In genomic region chr1:28078680-28079626, GRCh38 we compare ENCODE assay signal across 12 cellular contexts. TPM values are rescaled to one million over a fixed set of nuclear protein-coding genes. Genes with fewer than 3 reads are reported as not detected.
DNase-seq lines count a peak whose midpoint lies in the region; FAIRE-seq and TF ChIP-seq lines count a peak whose summit lies in the region.
"Had no signal": no experiment of that assay in that cellular context is flagged by ENCODE, and none has a peak within 500 bp of the region (broad histone marks: within the 10 kb centered on the region; RNA-seq: fewer than 3 reads in every experiment).

No MANE protein-coding gene starts in this region.

- H3K9me3 Mint-ChIP-seq in brain (no peaks in the 10 kb centered on the region), endodermal cell (no peaks in the 10 kb centered on the region)

- H3K4me3 Mint-ChIP-seq in brain, result peak overlapping the region in 1 of 5 experiments; percentile 64
- H3K4me3 Mint-ChIP-seq in endodermal cell, result no peak overlapping the region

- H3K9ac ChIP-seq in kidney (ENCODE audit: low read length in 2 of 2) (peak overlapping the region in 1 of 2 donors; percentile 21), endodermal cell (ENCODE audit: extremely low read depth, low read length, poor library complexity, severe bottlenecking) (no peak overlapping the region)

- 95% methylated on average over 8 of the region's 8 CpGs for whole genome bisulfite sequencing in thymus
- WGBS in endodermal cell (ENCODE audit: insufficient coverage in 1 of 2, insufficient read length in 1 of 2), 2 experiments, result 95 to 100% methylated on average over 4 to 8 of the region's 8 CpGs

- H3K27ac Mint-ChIP-seq in brain (peak overlapping the region in 4 of 5 experiments; percentile 62 to 86 (median 76)), endodermal cell (no peak overlapping the region)

- peaks cover 23% of the 10 kb centered on the region for H3K36me3 Mint-ChIP-seq in brain
- peaks cover 9% of the 10 kb centered on the region for H3K36me3 Mint-ChIP-seq in endodermal cell (ENCODE audit: low read depth)

- H3K27me3 ChIP-seq in thymus (ENCODE audit: control insufficient read depth, insufficient read depth), result no peaks in the 10 kb centered on the region
- H3K27me3 ChIP-seq in endodermal cell (ENCODE audit: control insufficient read depth, insufficient read depth, low read length, poor library complexity, severe bottlenecking), result no peaks in the 10 kb centered on the region

- peak overlapping the region; percentile 78 to 92 for H3K27ac ChIP-seq in kidney (ENCODE audit: low read depth in 2 of 2, low read length in 2 of 2)
- H3K27ac ChIP-seq in thymus (ENCODE audit: low read depth), result peak overlapping the region; percentile 5
- no peak overlapping the region for H3K27ac ChIP-seq in endodermal cell (ENCODE audit: low read depth, low read length)

- H3K4me1 Mint-ChIP-seq in brain, result peaks cover 52% of the 10 kb centered on the region
- H3K4me1 Mint-ChIP-seq in endodermal cell, result peaks cover 2% of the 10 kb centered on the region

- H3K4me1 ChIP-seq in kidney (ENCODE audit: control insufficient read depth in 1 of 2, insufficient read depth in 1 of 2, low read depth in 1 of 2, low read length in 2 of 2) (peaks cover 14 to 31% of the 10 kb centered on the region in 2 donors), thymus (ENCODE audit: control insufficient read depth, insufficient read depth, low read length) (no peaks in the 10 kb centered on the region), endodermal cell (ENCODE audit: control insufficient read depth, insufficient read depth, low read length) (no peaks in the 10 kb centered on the region)

- H3K4me3 ChIP-seq in kidney (ENCODE audit: low read length in 2 of 2), result peak overlapping the region in 1 of 2 donors; percentile 39
- H3K4me3 ChIP-seq in thymus (ENCODE audit: low read length), result no peak overlapping the region
- no peak overlapping the region for H3K4me3 ChIP-seq in endodermal cell (ENCODE audit: low read length)

- intact Hi-C loops in kidney (cut with DNase I), result no loop called here

- peak; percentile 73 for FAIRE-seq in kidney (lab: Jason Lieb, UNC)

- TF ChIP-seq CTCF in brain (conservative IDR thresholded peaks at IDR 0.05), result no peak
- TF ChIP-seq CTCF in kidney (IDR thresholded peaks at IDR 0.05; ENCODE audit: borderline replicate concordance, extremely low read depth, insufficient read depth), result no peak
- no peak for TF ChIP-seq CTCF in endodermal cell (conservative IDR thresholded peaks at IDR 0.05)

- H3K27me3 Mint-ChIP-seq in brain, result no peaks in the 10 kb centered on the region
- no peaks in the 10 kb centered on the region for H3K27me3 Mint-ChIP-seq in endodermal cell (ENCODE audit: insufficient read depth)

- H3K9me3 ChIP-seq in kidney (ENCODE audit: control insufficient read depth in 1 of 2, low read length in 2 of 2) (no peaks in the 10 kb centered on the region), thymus (ENCODE audit: control insufficient read depth) (no peaks in the 10 kb centered on the region), endodermal cell (ENCODE audit: control insufficient read depth, low read length) (no peaks in the 10 kb centered on the region)

- DNase-seq in LHCN-M2 (ENCODE audit: low read depth) (peak; percentile 22), kidney (no peak), NOMO-1 (lab: John Stamatoyannopoulos, UW; ENCODE audit: unreplicated experiment in 2 of 2) (no peak), NCI-H446 treated with DMSO at 0.1 percent for 48 hours (lab: John Stamatoyannopoulos, UW) (no peak), endodermal cell (no peak)
- DNase-seq: activated CD8-positive, alpha-beta memory T cell treated with anti-CD3 and anti-CD28 coated beads, Interleukin-2, amount 50 U/mL, for 48 hours; effector memory CD4-positive, alpha-beta T cell; mesendoderm; NCI-H1092 treated with DMSO at 0.1 percent for 48 hours; T-helper 1 cell had no signal

- no peaks in the 10 kb centered on the region for H3K36me3 ChIP-seq in kidney (ENCODE audit: control insufficient read depth in 1 of 2, insufficient read depth in 2 of 2, low read length in 2 of 2)
- peaks cover 7% of the 10 kb centered on the region for H3K36me3 ChIP-seq in thymus (ENCODE audit: control insufficient read depth, insufficient read depth)
- peaks cover 16% of the 10 kb centered on the region for H3K36me3 ChIP-seq in endodermal cell (ENCODE audit: control insufficient read depth, insufficient read depth, low read length)

RNA-seq across cellular contexts. Expression of gene EYA3, which starts 9.5 kb away (rescaled TPM):
- total RNA-seq in LHCN-M2 (2014; rRNA removed) (14.3 and 15.2 TPM in 2 replicates), kidney (32.0 TPM), endodermal cell (10 to 100 TPM; 29.3 to 32.8 TPM)
- polyA plus RNA-seq in LHCN-M2 (2012), result 5.9 TPM
- polyA plus RNA-seq in brain (ENCODE audit: insufficient read depth, low read depth, low replicate concordance) (13.7 TPM), kidney (ENCODE audit: insufficient read depth, low read depth, low replicate concordance) (10.2 TPM), thymus (6.3 TPM)
- 23.9 TPM for polyA plus RNA-seq in endodermal cell (2013, experiment 1 of 2)
- polyA plus RNA-seq in endodermal cell (2013, experiment 2 of 2), result 19.5 TPM
